Comparison of ENCODE assay signal across 1 cellular context in genomic region chr17:44925731-44926697, GRCh38.
TF ChIP-seq lines count a peak whose summit lies in the region.

No MANE protein-coding gene starts in this region.

TF ChIP-seq in GM23338, 12 proteins besides CTCF, POLR2A, EP300 and RAD21:
- TF ChIP-seq POLR2AphosphoS5 (IDR thresholded peaks at IDR 0.05; ENCODE audit: low read depth) (0 out of 2 replicates have a peak, but pooled peaks have one; percentile 20), REST (IDR thresholded peaks at IDR 0.05; ENCODE audit: unreplicated experiment) (no peak)
